In the genomic region with DNA sequence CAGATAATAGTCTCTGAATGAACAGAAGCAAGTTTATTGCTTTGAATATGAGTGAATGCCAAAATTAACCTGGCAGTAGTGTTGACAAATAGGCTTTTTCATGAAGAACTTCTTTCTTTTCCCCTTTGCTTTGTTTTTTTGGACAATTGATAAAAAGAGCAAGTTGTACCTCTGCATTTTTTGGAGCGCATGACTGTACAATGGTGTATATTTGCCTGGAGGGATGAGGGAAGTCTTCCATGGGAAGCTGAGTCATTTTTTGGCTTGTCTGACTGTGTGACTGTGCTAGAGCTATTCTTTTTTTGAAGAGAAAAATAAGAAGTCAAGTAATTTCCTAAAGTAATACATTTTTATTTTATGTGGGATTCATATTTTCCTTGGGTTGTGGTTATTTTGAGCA, we compare ENCODE assay signal across 10 cellular contexts.
DNase-seq lines count a peak whose midpoint lies in the region; ATAC-seq and TF ChIP-seq lines count a peak whose summit lies in the region.
"Had no signal": no experiment of that assay in that cellular context is flagged by ENCODE, and none has a peak within 500 bp of the region (broad histone marks: within the 10 kb centered on the region; RNA-seq: fewer than 3 reads in every experiment).

No MANE protein-coding gene starts in this region.

- H3K36me3 Mint-ChIP-seq in activated CD8-positive, alpha-beta T cell treated with anti-CD3 and anti-CD28 coated beads, Interleukin-2, amount 10 ng/mL, durations not matched to agents 7 days and 5 days (ENCODE audit: low read depth) = peaks cover 23% of the 10 kb centered on the region

- peaks cover 25% of the 10 kb centered on the region for H3K4me1 Mint-ChIP-seq in activated CD8-positive, alpha-beta T cell treated with anti-CD3 and anti-CD28 coated beads, Interleukin-2, amount 10 ng/mL, durations not matched to agents 7 days and 5 days (ENCODE audit: low read depth)

- H3K9me3 Mint-ChIP-seq in activated CD8-positive, alpha-beta T cell treated with anti-CD3 and anti-CD28 coated beads, Interleukin-2, amount 10 ng/mL, durations not matched to agents 7 days and 5 days (ENCODE audit: insufficient read depth) = no peaks in the 10 kb centered on the region

- POLR2A ChIA-PET in activated CD8-positive, alpha-beta T cell treated with anti-CD3 and anti-CD28 coated beads, Interleukin-2, amount 10 ng/mL, durations not matched to agents 7 days and 5 days (lab: Charles Lee) = interaction anchor here (1.6 kb wide), 1 partner anchor 82 kb away, joined by 5 read pairs; no protein-coding TSS in a partner anchor

- H3K27ac ChIP-seq in psoas muscle = peak overlapping the region; percentile 73

- peak; percentile 91 for ATAC-seq in SK-N-SH treated with all-trans-retinoic acid at 6 μM for 48 hours
- peak; percentile 64 to 81 (median 67) for ATAC-seq in psoas muscle
- ATAC-seq in HG03097 (IDR thresholded peaks at IDR 0.05; ENCODE audit: low FRiP score, unreplicated experiment) = no peak
- no peak for ATAC-seq in activated CD8-positive, alpha-beta T cell treated with anti-CD3 and anti-CD28 coated beads, Interleukin-2, amount 10 ng/mL, durations not matched to agents 7 days and 5 days

- peak; percentile 61 for DNase-seq in Daoy (ENCODE audit: low read depth)
- DNase-seq in fibroblast of pulmonary artery (ENCODE audit: low read depth) = peak; percentile 90
- DNase-seq in psoas muscle = no peak
- no peak for DNase-seq in LoVo (ENCODE audit: low spot score)
- no peak for DNase-seq in activated CD8-positive, alpha-beta T cell treated with anti-CD3 and anti-CD28 coated beads, Interleukin-2, amount 10 ng/mL, durations not matched to agents 7 days and 5 days
- no peak for DNase-seq in activated CD4-positive, alpha-beta T cell treated with anti-CD3 and anti-CD28 coated beads, Interleukin-2, amount 50 U/mL, for 4 hours
- DNase-seq: DMS79 treated with DMSO at 0.1 percent for 48 hours, occipital lobe had no signal

- CTCF ChIA-PET in activated CD8-positive, alpha-beta T cell treated with anti-CD3 and anti-CD28 coated beads, Interleukin-2, amount 10 ng/mL, durations not matched to agents 7 days and 5 days (lab: Charles Lee) = interaction anchor here (1.0 to 1.2 kb wide), 3 partner anchors 9 to 11 kb away, joined by 4 to 5 read pairs (median 5); no protein-coding TSS in a partner anchor

- no peaks in the 10 kb centered on the region for H3K36me3 ChIP-seq in psoas muscle (ENCODE audit: insufficient read depth in 1 of 2, low read depth in 1 of 2)

- 14 to 52% (median 31%) methylated on average over 1 of the region's 1 CpG for WGBS in psoas muscle, 3 donors

- H3K4me3 ChIP-seq in fibroblast of pulmonary artery (replicated peaks; ENCODE audit: low read depth, low read length) (no peak overlapping the region), psoas muscle (no peak overlapping the region)

- no peak for TF ChIP-seq CTCF in fibroblast of pulmonary artery (IDR thresholded peaks at IDR 0.05; ENCODE audit: low read length, missing control alignments)
- no peak for TF ChIP-seq CTCF in psoas muscle (IDR thresholded peaks at IDR 0.05)

- no peaks in the 10 kb centered on the region for H3K27me3 Mint-ChIP-seq in activated CD8-positive, alpha-beta T cell treated with anti-CD3 and anti-CD28 coated beads, Interleukin-2, amount 10 ng/mL, durations not matched to agents 7 days and 5 days (ENCODE audit: low read depth)

- intact Hi-C loops in psoas muscle (cut with DNase I) = no loop called here

- no peaks in the 10 kb centered on the region for H3K9me3 ChIP-seq in psoas muscle

- H3K27me3 ChIP-seq in psoas muscle (ENCODE audit: insufficient read depth in 3 of 3, low read length in 2 of 3) = no peaks in the 10 kb centered on the region

- peaks cover 54% of the 10 kb centered on the region for H3K4me1 ChIP-seq in psoas muscle

- no peak overlapping the region for H3K27ac Mint-ChIP-seq in activated CD8-positive, alpha-beta T cell treated with anti-CD3 and anti-CD28 coated beads, Interleukin-2, amount 10 ng/mL, durations not matched to agents 7 days and 5 days

- H3K4me3 Mint-ChIP-seq in activated CD8-positive, alpha-beta T cell treated with anti-CD3 and anti-CD28 coated beads, Interleukin-2, amount 10 ng/mL, durations not matched to agents 7 days and 5 days = no peak overlapping the region

TF ChIP-seq in SK-N-SH treated with all-trans-retinoic acid at 6 μM for 48 hours, 23 proteins besides CTCF, POLR2A, EP300 and RAD21:
- no peak for TF ChIP-seq PPARA (CRISPR knock-in tag; IDR thresholded peaks at IDR 0.05; ENCODE audit: borderline replicate concordance)
- TF ChIP-seq GLIS3 (CRISPR knock-in tag; IDR thresholded peaks at IDR 0.05) = no peak
- TF ChIP-seq, protein P1, sequence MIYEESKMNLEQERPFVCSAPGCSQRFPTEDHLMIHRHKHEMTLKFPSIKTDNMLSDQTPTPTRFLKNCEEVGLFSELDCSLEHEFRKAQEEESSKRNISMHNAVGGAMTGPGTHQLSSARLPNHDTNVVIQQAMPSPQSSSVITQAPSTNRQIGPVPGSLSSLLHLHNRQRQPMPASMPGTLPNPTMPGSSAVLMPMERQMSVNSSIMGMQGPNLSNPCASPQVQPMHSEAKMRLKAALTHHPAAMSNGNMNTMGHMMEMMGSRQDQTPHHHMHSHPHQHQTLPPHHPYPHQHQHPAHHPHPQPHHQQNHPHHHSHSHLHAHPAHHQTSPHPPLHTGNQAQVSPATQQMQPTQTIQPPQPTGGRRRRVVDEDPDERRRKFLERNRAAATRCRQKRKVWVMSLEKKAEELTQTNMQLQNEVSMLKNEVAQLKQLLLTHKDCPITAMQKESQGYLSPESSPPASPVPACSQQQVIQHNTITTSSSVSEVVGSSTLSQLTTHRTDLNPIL (CRISPR knock-in tag; IDR thresholded peaks at IDR 0.05; ENCODE audit: low read depth) = no peak
- TF ChIP-seq ZC3H10 (CRISPR knock-in tag; IDR thresholded peaks at IDR 0.05) = no peak
- TF ChIP-seq, protein P2, sequence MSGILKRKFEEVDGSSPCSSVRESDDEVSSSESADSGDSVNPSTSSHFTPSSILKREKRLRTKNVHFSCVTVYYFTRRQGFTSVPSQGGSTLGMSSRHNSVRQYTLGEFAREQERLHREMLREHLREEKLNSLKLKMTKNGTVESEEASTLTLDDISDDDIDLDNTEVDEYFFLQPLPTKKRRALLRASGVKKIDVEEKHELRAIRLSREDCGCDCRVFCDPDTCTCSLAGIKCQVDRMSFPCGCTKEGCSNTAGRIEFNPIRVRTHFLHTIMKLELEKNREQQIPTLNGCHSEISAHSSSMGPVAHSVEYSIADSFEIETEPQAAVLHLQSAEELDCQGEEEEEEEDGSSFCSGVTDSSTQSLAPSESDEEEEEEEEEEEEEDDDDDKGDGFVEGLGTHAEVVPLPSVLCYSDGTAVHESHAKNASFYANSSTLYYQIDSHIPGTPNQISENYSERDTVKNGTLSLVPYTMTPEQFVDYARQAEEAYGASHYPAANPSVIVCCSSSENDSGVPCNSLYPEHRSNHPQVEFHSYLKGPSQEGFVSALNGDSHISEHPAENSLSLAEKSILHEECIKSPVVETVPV (CRISPR knock-in tag; IDR thresholded peaks at IDR 0.05) = no peak
- TF ChIP-seq, protein P3, sequence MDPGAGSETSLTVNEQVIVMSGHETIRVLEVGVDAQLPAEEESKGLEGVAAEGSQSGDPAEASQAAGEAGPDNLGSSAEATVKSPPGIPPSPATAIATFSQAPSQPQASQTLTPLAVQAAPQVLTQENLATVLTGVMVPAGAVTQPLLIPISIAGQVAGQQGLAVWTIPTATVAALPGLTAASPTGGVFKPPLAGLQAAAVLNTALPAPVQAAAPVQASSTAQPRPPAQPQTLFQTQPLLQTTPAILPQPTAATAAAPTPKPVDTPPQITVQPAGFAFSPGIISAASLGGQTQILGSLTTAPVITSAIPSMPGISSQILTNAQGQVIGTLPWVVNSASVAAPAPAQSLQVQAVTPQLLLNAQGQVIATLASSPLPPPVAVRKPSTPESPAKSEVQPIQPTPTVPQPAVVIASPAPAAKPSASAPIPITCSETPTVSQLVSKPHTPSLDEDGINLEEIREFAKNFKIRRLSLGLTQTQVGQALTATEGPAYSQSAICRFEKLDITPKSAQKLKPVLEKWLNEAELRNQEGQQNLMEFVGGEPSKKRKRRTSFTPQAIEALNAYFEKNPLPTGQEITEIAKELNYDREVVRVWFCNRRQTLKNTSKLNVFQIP (CRISPR knock-in tag; IDR thresholded peaks at IDR 0.05; ENCODE audit: borderline replicate concordance, low read depth) = no peak
- TF ChIP-seq TOX (CRISPR knock-in tag; IDR thresholded peaks at IDR 0.05; ENCODE audit: borderline replicate concordance) = no peak
- no peak for TF ChIP-seq ZFP30 (CRISPR knock-in tag; IDR thresholded peaks at IDR 0.05)
- no peak for TF ChIP-seq ZNF70 (CRISPR knock-in tag; IDR thresholded peaks at IDR 0.05)
- TF ChIP-seq SNAI2 (CRISPR knock-in tag; IDR thresholded peaks at IDR 0.05) = no peak
- TF ChIP-seq ZNF8 (CRISPR knock-in tag; IDR thresholded peaks at IDR 0.05) = no peak
- no peak for TF ChIP-seq ZNF565 (CRISPR knock-in tag; conservative IDR thresholded peaks at IDR 0.05; ENCODE audit: low read depth)
- no peak for TF ChIP-seq TSHZ2 (CRISPR knock-in tag; IDR thresholded peaks at IDR 0.05)
- TF ChIP-seq ZFP3 (CRISPR knock-in tag; IDR thresholded peaks at IDR 0.05) = no peak

Comparison
In these comparisons a context has a peak if more than half of its experiments do, and no peak if none do; other contexts are left out.
1. DNase-seq: peak in Daoy (single experiment) and fibroblast of pulmonary artery (single experiment); none in psoas muscle (0 of 2), LoVo (single experiment), activated CD8-positive, alpha-beta T cell treated with anti-CD3 and anti-CD28 coated beads, Interleukin-2, amount 10 ng/mL, durations not matched to agents 7 days and 5 days (single experiment) and activated CD4-positive, alpha-beta T cell treated with anti-CD3 and anti-CD28 coated beads, Interleukin-2, amount 50 U/mL, for 4 hours (0 of 2).
2. ATAC-seq: peak in SK-N-SH treated with all-trans-retinoic acid at 6 μM for 48 hours (single experiment) and psoas muscle (4 of 4); none in HG03097 (single experiment) and activated CD8-positive, alpha-beta T cell treated with anti-CD3 and anti-CD28 coated beads, Interleukin-2, amount 10 ng/mL, durations not matched to agents 7 days and 5 days (single experiment).